ENCODE assay signal across 1 cellular context in genomic region chr2:42975358-42975717, GRCh38.
TF ChIP-seq lines count a peak whose summit lies in the region.

No MANE protein-coding gene starts in this region.

TF ChIP-seq in HepG2, 621 proteins besides CTCF, POLR2A, EP300 and RAD21 (continued from another document and continues in another):
- TF ChIP-seq, protein P1, sequence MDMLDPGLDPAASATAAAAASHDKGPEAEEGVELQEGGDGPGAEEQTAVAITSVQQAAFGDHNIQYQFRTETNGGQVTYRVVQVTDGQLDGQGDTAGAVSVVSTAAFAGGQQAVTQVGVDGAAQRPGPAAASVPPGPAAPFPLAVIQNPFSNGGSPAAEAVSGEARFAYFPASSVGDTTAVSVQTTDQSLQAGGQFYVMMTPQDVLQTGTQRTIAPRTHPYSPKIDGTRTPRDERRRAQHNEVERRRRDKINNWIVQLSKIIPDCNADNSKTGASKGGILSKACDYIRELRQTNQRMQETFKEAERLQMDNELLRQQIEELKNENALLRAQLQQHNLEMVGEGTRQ (IDR thresholded peaks at IDR 0.05; ENCODE audit: low read depth, low read length) = no peak
- TF ChIP-seq, protein P1 (CRISPR knock-in tag; IDR thresholded peaks at IDR 0.05; ENCODE audit: borderline replicate concordance) = no peak
- TF ChIP-seq, protein P2, sequence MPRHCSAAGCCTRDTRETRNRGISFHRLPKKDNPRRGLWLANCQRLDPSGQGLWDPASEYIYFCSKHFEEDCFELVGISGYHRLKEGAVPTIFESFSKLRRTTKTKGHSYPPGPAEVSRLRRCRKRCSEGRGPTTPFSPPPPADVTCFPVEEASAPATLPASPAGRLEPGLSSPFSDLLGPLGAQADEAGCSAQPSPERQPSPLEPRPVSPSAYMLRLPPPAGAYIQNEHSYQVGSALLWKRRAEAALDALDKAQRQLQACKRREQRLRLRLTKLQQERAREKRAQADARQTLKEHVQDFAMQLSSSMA (CRISPR knock-in tag; IDR thresholded peaks at IDR 0.05) = no peak
- TF ChIP-seq FOXA3 (CRISPR knock-in tag; IDR thresholded peaks at IDR 0.05) (no peak), ZKSCAN8 (CRISPR knock-in tag; IDR thresholded peaks at IDR 0.05; ENCODE audit: borderline replicate concordance) (0 out of 2 replicates have a peak, but pooled peaks have one; percentile 5), SOX13 (IDR thresholded peaks at IDR 0.05) (0 out of 2 replicates have a peak, but pooled peaks have one; percentile 8), SOX13 (CRISPR knock-in tag; conservative IDR thresholded peaks at IDR 0.05 in 1 of 2, IDR thresholded peaks at IDR 0.05 in 1 of 2) (no peak), DDIT3 (CRISPR knock-in tag; IDR thresholded peaks at IDR 0.05) (no peak), SMAD9 (CRISPR knock-in tag; IDR thresholded peaks at IDR 0.05) (no peak), SAP130 (CRISPR knock-in tag; IDR thresholded peaks at IDR 0.05; ENCODE audit: low read depth) (no peak), STAT6 (CRISPR knock-in tag; IDR thresholded peaks at IDR 0.05; ENCODE audit: borderline replicate concordance) (no peak), MXD4 (CRISPR knock-in tag; IDR thresholded peaks at IDR 0.05) (no peak; the same call in none of the 2 replicates), WIZ (CRISPR knock-in tag; IDR thresholded peaks at IDR 0.05) (no peak), KLF9 (CRISPR knock-in tag; IDR thresholded peaks at IDR 0.05; ENCODE audit: low read depth) (no peak), ZNF263 (CRISPR knock-in tag; IDR thresholded peaks at IDR 0.05) (0 out of 2 replicates have a peak, but pooled peaks have one; percentile 5), SP140L (CRISPR knock-in tag; IDR thresholded peaks at IDR 0.05; ENCODE audit: borderline replicate concordance) (no peak), TAF15 (IDR thresholded peaks at IDR 0.05; ENCODE audit: low read depth, low read length, poor library complexity, severe bottlenecking) (no peak), MNT (IDR thresholded peaks at IDR 0.05) (no peak), ZNF790 (CRISPR knock-in tag; IDR thresholded peaks at IDR 0.05; ENCODE audit: borderline replicate concordance) (no peak; the same call in 1 of the 2 replicates), KDM5B (CRISPR knock-in tag; IDR thresholded peaks at IDR 0.05; ENCODE audit: borderline replicate concordance) (no peak), FOXP4 (CRISPR knock-in tag; IDR thresholded peaks at IDR 0.05) (no peak), GFI1 (CRISPR knock-in tag; IDR thresholded peaks at IDR 0.05; ENCODE audit: borderline replicate concordance) (no peak), TARDBP (CRISPR knock-in tag; IDR thresholded peaks at IDR 0.05) (no peak), HHEX (CRISPR knock-in tag; IDR thresholded peaks at IDR 0.05) (no peak), ASH2L (IDR thresholded peaks at IDR 0.05; ENCODE audit: insufficient read length, low read depth, low read length) (peak; percentile 53), AGO2 (optimal IDR thresholded peaks at IDR 0.05; ENCODE audit: low read depth, low read length) (peak; percentile 92), FIP1L1 (IDR thresholded peaks at IDR 0.05; ENCODE audit: borderline replicate concordance, insufficient read depth, low read depth, low read length) (0 out of 2 replicates have a peak, but pooled peaks have one; percentile 87), HMGA1 (CRISPR knock-in tag; conservative IDR thresholded peaks at IDR 0.05) (no peak), ZNF138 (CRISPR knock-in tag; IDR thresholded peaks at IDR 0.05; ENCODE audit: low read depth) (no peak)
- TF ChIP-seq, protein P3, sequence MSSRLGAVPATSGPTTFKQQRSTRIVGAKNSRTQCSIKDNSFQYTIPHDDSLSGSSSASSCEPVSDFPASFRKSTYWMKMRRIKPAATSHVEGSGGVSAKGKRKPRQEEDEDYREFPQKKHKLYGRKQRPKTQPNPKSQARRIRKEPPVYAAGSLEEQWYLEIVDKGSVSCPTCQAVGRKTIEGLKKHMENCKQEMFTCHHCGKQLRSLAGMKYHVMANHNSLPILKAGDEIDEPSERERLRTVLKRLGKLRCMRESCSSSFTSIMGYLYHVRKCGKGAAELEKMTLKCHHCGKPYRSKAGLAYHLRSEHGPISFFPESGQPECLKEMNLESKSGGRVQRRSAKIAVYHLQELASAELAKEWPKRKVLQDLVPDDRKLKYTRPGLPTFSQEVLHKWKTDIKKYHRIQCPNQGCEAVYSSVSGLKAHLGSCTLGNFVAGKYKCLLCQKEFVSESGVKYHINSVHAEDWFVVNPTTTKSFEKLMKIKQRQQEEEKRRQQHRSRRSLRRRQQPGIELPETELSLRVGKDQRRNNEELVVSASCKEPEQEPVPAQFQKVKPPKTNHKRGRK (CRISPR knock-in tag; IDR thresholded peaks at IDR 0.05) = no peak
- TF ChIP-seq, protein P4, sequence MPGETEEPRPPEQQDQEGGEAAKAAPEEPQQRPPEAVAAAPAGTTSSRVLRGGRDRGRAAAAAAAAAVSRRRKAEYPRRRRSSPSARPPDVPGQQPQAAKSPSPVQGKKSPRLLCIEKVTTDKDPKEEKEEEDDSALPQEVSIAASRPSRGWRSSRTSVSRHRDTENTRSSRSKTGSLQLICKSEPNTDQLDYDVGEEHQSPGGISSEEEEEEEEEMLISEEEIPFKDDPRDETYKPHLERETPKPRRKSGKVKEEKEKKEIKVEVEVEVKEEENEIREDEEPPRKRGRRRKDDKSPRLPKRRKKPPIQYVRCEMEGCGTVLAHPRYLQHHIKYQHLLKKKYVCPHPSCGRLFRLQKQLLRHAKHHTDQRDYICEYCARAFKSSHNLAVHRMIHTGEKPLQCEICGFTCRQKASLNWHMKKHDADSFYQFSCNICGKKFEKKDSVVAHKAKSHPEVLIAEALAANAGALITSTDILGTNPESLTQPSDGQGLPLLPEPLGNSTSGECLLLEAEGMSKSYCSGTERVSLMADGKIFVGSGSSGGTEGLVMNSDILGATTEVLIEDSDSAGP (CRISPR knock-in tag; IDR thresholded peaks at IDR 0.05; ENCODE audit: borderline replicate concordance) = no peak; the same call in 1 of the 2 replicates
- TF ChIP-seq, protein P5, sequence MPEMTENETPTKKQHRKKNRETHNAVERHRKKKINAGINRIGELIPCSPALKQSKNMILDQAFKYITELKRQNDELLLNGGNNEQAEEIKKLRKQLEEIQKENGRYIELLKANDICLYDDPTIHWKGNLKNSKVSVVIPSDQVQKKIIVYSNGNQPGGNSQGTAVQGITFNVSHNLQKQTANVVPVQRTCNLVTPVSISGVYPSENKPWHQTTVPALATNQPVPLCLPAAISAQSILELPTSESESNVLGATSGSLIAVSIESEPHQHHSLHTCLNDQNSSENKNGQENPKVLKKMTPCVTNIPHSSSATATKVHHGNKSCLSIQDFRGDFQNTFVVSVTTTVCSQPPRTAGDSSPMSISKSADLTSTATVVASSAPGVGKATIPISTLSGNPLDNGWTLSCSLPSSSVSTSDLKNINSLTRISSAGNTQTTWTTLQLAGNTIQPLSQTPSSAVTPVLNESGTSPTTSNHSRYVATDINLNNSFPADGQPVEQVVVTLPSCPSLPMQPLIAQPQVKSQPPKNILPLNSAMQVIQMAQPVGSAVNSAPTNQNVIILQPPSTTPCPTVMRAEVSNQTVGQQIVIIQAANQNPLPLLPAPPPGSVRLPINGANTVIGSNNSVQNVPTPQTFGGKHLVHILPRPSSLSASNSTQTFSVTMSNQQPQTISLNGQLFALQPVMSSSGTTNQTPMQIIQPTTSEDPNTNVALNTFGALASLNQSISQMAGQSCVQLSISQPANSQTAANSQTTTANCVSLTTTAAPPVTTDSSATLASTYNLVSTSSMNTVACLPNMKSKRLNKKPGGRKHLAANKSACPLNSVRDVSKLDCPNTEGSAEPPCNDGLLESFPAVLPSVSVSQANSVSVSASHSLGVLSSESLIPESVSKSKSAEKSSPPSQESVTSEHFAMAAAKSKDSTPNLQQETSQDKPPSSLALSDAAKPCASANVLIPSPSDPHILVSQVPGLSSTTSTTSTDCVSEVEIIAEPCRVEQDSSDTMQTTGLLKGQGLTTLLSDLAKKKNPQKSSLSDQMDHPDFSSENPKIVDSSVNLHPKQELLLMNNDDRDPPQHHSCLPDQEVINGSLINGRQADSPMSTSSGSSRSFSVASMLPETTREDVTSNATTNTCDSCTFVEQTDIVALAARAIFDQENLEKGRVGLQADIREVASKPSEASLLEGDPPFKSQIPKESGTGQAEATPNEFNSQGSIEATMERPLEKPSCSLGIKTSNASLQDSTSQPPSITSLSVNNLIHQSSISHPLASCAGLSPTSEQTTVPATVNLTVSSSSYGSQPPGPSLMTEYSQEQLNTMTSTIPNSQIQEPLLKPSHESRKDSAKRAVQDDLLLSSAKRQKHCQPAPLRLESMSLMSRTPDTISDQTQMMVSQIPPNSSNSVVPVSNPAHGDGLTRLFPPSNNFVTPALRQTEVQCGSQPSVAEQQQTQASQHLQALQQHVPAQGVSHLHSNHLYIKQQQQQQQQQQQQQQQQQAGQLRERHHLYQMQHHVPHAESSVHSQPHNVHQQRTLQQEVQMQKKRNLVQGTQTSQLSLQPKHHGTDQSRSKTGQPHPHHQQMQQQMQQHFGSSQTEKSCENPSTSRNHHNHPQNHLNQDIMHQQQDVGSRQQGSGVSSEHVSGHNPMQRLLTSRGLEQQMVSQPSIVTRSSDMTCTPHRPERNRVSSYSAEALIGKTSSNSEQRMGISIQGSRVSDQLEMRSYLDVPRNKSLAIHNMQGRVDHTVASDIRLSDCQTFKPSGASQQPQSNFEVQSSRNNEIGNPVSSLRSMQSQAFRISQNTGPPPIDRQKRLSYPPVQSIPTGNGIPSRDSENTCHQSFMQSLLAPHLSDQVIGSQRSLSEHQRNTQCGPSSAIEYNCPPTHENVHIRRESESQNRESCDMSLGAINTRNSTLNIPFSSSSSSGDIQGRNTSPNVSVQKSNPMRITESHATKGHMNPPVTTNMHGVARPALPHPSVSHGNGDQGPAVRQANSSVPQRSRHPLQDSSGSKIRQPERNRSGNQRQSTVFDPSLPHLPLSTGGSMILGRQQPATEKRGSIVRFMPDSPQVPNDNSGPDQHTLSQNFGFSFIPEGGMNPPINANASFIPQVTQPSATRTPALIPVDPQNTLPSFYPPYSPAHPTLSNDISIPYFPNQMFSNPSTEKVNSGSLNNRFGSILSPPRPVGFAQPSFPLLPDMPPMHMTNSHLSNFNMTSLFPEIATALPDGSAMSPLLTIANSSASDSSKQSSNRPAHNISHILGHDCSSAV (CRISPR knock-in tag; IDR thresholded peaks at IDR 0.05; ENCODE audit: borderline replicate concordance) = no peak
